Comparison of ENCODE assay signal across 1 cellular context in the genomic region with DNA sequence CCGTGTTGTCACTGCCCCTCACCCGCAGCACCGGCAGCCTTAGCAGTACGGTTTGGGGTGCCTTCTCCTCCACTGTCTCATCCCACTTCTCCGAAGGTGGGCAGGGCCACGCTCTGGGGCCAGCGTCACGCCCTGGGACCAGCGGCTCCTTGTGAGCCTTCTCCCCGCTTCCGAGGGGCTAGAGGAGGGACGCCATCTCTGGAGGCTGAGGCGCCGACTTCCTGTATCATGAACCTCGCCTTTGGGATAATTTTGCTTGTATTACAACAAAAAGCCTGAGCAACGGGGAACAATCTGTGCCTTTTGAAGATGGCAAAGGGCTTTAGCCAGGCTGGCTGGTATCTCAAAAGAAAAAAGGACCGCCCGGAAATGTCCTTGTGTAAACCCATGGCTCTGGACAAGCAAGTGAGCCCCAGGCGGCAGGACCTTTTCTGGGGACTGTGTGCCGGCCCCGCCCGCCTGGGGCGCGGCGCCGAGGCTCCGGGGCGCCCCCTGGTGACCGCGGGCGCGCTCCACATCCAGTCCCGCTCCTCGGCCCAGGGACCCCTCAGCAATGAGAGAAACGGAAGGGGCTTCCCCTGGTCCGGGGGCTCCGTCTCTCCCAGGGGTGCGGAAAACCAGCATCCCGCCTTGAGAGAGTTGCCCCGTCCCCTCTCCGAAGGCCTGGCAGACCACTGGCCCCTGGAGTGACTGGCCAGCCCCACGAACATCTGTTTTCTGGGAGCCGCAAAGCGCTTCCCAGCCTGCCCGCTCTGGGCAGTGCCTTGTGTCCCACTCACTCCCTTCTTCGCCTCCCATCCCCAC.
TF ChIP-seq lines count a peak whose summit lies in the region.

No MANE protein-coding gene starts in this region.

TF ChIP-seq in HepG2, 621 proteins besides CTCF, POLR2A, EP300 and RAD21 (continued from another document and continues in another):
- TF ChIP-seq NR0B2 (CRISPR knock-in tag; IDR thresholded peaks at IDR 0.05) (no peak), ZNF260 (CRISPR knock-in tag; IDR thresholded peaks at IDR 0.05; ENCODE audit: borderline replicate concordance, low read depth) (no peak), ZNF660 (CRISPR knock-in tag; IDR thresholded peaks at IDR 0.05; ENCODE audit: borderline replicate concordance, low read depth) (no peak), PHF20 (CRISPR knock-in tag; IDR thresholded peaks at IDR 0.05) (no peak), MAF1 (CRISPR knock-in tag; IDR thresholded peaks at IDR 0.05; ENCODE audit: borderline replicate concordance) (no peak), ZNF619 (CRISPR knock-in tag; IDR thresholded peaks at IDR 0.05) (no peak), NFKB2 (CRISPR knock-in tag; IDR thresholded peaks at IDR 0.05; ENCODE audit: borderline replicate concordance) (no peak; the same call in 1 of the 2 replicates), ZNF597 (CRISPR knock-in tag; IDR thresholded peaks at IDR 0.05) (no peak), ZNF468 (CRISPR knock-in tag; IDR thresholded peaks at IDR 0.05) (no peak), XRCC5 (optimal IDR thresholded peaks at IDR 0.05; ENCODE audit: low read length) (no peak), ATF7-NPFF (CRISPR knock-in tag; IDR thresholded peaks at IDR 0.05; ENCODE audit: low read depth) (no peak), SMAD9 (CRISPR knock-in tag; IDR thresholded peaks at IDR 0.05) (no peak), ARID2 (CRISPR knock-in tag; IDR thresholded peaks at IDR 0.05; ENCODE audit: borderline replicate concordance) (no peak; the same call in 1 of the 2 replicates), ZNF749 (CRISPR knock-in tag; IDR thresholded peaks at IDR 0.05; ENCODE audit: borderline replicate concordance) (no peak), FOXO4 (CRISPR knock-in tag; conservative IDR thresholded peaks at IDR 0.05) (no peak), ZNF552 (CRISPR knock-in tag; IDR thresholded peaks at IDR 0.05; ENCODE audit: borderline replicate concordance) (0 out of 2 replicates have a peak, but pooled peaks have one; percentile 19), ZNF225 (CRISPR knock-in tag; IDR thresholded peaks at IDR 0.05) (no peak), HOXA9 (CRISPR knock-in tag; IDR thresholded peaks at IDR 0.05; ENCODE audit: borderline replicate concordance) (no peak), JARID2 (CRISPR knock-in tag; IDR thresholded peaks at IDR 0.05; ENCODE audit: insufficient replicate concordance) (no peak), TERF1 (CRISPR knock-in tag; IDR thresholded peaks at IDR 0.05) (no peak), ZNF280B (CRISPR knock-in tag; IDR thresholded peaks at IDR 0.05; ENCODE audit: borderline replicate concordance) (no peak), NFYB (CRISPR knock-in tag; IDR thresholded peaks at IDR 0.05) (no peak), LCORL (IDR thresholded peaks at IDR 0.05) (no peak), LCORL (CRISPR knock-in tag; IDR thresholded peaks at IDR 0.05) (peak; percentile 66; the same call in 1 of the 2 replicates), KDM3A (CRISPR knock-in tag; IDR thresholded peaks at IDR 0.05; ENCODE audit: low read depth) (peak; percentile 55; the same call in 1 of the 2 replicates), ZNF781 (CRISPR knock-in tag; IDR thresholded peaks at IDR 0.05; ENCODE audit: borderline replicate concordance, not compliant biosample characterization) (no peak), GPN1 (CRISPR knock-in tag; IDR thresholded peaks at IDR 0.05; ENCODE audit: borderline replicate concordance) (no peak), TBX2 (CRISPR knock-in tag; IDR thresholded peaks at IDR 0.05; ENCODE audit: borderline replicate concordance) (peak; percentile 58), MEF2D (CRISPR knock-in tag; IDR thresholded peaks at IDR 0.05) (no peak), ZC3H4 (CRISPR knock-in tag; IDR thresholded peaks at IDR 0.05; ENCODE audit: borderline replicate concordance) (no peak), FOSL1 (CRISPR knock-in tag; IDR thresholded peaks at IDR 0.05; ENCODE audit: borderline replicate concordance) (no peak)
- TF ChIP-seq, protein P1, sequence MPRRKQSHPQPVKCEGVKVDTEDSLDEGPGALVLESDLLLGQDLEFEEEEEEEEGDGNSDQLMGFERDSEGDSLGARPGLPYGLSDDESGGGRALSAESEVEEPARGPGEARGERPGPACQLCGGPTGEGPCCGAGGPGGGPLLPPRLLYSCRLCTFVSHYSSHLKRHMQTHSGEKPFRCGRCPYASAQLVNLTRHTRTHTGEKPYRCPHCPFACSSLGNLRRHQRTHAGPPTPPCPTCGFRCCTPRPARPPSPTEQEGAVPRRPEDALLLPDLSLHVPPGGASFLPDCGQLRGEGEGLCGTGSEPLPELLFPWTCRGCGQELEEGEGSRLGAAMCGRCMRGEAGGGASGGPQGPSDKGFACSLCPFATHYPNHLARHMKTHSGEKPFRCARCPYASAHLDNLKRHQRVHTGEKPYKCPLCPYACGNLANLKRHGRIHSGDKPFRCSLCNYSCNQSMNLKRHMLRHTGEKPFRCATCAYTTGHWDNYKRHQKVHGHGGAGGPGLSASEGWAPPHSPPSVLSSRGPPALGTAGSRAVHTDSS (CRISPR knock-in tag; conservative IDR thresholded peaks at IDR 0.05), result 0 out of 2 replicates have a peak, but pooled peaks have one; percentile 31
- TF ChIP-seq, protein P2, sequence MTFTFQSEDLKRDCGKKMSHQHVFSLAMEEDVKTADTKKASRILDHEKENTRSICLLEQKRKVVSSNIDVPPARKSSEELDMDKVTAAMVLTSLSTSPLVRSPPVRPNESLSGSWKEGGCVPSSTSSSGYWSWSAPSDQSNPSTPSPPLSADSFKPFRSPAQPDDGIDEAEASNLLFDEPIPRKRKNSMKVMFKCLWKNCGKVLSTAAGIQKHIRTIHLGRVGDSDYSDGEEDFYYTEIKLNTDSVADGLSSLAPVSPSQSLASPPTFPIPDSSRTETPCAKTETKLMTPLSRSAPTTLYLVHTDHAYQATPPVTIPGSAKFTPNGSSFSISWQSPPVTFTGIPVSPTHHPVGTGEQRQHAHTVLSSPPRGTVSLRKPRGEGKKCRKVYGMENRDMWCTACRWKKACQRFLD (CRISPR knock-in tag; IDR thresholded peaks at IDR 0.05; ENCODE audit: borderline replicate concordance), result no peak
- TF ChIP-seq, protein P3, sequence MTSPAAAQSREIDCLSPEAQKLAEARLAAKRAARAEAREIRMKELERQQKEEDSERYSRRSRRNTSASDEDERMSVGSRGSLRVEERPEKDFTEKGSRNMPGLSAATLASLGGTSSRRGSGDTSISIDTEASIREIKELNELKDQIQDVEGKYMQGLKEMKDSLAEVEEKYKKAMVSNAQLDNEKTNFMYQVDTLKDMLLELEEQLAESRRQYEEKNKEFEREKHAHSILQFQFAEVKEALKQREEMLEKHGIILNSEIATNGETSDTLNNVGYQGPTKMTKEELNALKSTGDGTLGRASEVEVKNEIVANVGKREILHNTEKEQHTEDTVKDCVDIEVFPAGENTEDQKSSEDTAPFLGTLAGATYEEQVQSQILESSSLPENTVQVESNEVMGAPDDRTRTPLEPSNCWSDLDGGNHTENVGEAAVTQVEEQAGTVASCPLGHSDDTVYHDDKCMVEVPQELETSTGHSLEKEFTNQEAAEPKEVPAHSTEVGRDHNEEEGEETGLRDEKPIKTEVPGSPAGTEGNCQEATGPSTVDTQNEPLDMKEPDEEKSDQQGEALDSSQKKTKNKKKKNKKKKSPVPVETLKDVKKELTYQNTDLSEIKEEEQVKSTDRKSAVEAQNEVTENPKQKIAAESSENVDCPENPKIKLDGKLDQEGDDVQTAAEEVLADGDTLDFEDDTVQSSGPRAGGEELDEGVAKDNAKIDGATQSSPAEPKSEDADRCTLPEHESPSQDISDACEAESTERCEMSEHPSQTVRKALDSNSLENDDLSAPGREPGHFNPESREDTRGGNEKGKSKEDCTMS (CRISPR knock-in tag; conservative IDR thresholded peaks at IDR 0.05), result no peak
- TF ChIP-seq, protein P4, sequence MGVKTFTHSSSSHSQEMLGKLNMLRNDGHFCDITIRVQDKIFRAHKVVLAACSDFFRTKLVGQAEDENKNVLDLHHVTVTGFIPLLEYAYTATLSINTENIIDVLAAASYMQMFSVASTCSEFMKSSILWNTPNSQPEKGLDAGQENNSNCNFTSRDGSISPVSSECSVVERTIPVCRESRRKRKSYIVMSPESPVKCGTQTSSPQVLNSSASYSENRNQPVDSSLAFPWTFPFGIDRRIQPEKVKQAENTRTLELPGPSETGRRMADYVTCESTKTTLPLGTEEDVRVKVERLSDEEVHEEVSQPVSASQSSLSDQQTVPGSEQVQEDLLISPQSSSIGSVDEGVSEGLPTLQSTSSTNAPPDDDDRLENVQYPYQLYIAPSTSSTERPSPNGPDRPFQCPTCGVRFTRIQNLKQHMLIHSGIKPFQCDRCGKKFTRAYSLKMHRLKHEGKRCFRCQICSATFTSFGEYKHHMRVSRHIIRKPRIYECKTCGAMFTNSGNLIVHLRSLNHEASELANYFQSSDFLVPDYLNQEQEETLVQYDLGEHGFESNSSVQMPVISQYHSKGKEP (CRISPR knock-in tag; IDR thresholded peaks at IDR 0.05), result 0 out of 2 replicates have a peak, but pooled peaks have one; percentile 36
- TF ChIP-seq, protein P5, sequence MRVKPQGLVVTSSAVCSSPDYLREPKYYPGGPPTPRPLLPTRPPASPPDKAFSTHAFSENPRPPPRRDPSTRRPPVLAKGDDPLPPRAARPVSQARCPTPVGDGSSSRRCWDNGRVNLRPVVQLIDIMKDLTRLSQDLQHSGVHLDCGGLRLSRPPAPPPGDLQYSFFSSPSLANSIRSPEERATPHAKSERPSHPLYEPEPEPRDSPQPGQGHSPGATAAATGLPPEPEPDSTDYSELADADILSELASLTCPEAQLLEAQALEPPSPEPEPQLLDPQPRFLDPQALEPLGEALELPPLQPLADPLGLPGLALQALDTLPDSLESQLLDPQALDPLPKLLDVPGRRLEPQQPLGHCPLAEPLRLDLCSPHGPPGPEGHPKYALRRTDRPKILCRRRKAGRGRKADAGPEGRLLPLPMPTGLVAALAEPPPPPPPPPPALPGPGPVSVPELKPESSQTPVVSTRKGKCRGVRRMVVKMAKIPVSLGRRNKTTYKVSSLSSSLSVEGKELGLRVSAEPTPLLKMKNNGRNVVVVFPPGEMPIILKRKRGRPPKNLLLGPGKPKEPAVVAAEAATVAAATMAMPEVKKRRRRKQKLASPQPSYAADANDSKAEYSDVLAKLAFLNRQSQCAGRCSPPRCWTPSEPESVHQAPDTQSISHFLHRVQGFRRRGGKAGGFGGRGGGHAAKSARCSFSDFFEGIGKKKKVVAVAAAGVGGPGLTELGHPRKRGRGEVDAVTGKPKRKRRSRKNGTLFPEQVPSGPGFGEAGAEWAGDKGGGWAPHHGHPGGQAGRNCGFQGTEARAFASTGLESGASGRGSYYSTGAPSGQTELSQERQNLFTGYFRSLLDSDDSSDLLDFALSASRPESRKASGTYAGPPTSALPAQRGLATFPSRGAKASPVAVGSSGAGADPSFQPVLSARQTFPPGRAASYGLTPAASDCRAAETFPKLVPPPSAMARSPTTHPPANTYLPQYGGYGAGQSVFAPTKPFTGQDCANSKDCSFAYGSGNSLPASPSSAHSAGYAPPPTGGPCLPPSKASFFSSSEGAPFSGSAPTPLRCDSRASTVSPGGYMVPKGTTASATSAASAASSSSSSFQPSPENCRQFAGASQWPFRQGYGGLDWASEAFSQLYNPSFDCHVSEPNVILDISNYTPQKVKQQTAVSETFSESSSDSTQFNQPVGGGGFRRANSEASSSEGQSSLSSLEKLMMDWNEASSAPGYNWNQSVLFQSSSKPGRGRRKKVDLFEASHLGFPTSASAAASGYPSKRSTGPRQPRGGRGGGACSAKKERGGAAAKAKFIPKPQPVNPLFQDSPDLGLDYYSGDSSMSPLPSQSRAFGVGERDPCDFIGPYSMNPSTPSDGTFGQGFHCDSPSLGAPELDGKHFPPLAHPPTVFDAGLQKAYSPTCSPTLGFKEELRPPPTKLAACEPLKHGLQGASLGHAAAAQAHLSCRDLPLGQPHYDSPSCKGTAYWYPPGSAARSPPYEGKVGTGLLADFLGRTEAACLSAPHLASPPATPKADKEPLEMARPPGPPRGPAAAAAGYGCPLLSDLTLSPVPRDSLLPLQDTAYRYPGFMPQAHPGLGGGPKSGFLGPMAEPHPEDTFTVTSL (CRISPR knock-in tag; IDR thresholded peaks at IDR 0.05; ENCODE audit: borderline replicate concordance), result no peak
